Comparison of ENCODE assay signal across 8 cellular contexts in genomic region chr10:26606389-26606877, GRCh38.
DNase-seq lines count a peak whose midpoint lies in the region; ATAC-seq and TF ChIP-seq lines count a peak whose summit lies in the region.
"Not testable (repeated sequence)": the region's sequence is repeated elsewhere in the genome, so short reads cannot be mapped to it uniquely, and the experiment has no call there.

No MANE protein-coding gene starts in this region.

- H3K4me2 ChIP-seq in DND-41 (ENCODE audit: insufficient read depth, low read length) = not testable (repeated sequence)

- H3K4me1 ChIP-seq in DND-41 (ENCODE audit: insufficient read depth, low read length) = peaks cover 15% of the 10 kb centered on the region
- not testable (repeated sequence) for H3K4me1 ChIP-seq in right lobe of liver

- H4K20me1 ChIP-seq in DND-41 (ENCODE audit: insufficient read depth, low read length) = not testable (repeated sequence)

- intact Hi-C loops in activated CD8-positive, alpha-beta T cell treated with anti-CD3 and anti-CD28 coated beads for 36 hours (cut with micrococcal nuclease); right lobe of liver (cut with DNase I): not testable (repeated sequence)

- CTCF ChIA-PET in activated CD8-positive, alpha-beta T cell treated with anti-CD3 and anti-CD28 coated beads for 36 hours (lab: Charles Lee) = interaction anchor here (0.6 to 1.1 kb wide), 5 partner anchors 13 to 280 kb away, joined by 3 to 5 read pairs (median 3); no protein-coding TSS in a partner anchor

- peak; percentile 68 for TF ChIP-seq CTCF in DND-41 (IDR thresholded peaks at IDR 0.05; ENCODE audit: borderline replicate concordance, extremely low read depth, low read length, poor library complexity, severe bottlenecking)
- TF ChIP-seq CTCF in activated CD8-positive, alpha-beta T cell treated with anti-CD3 and anti-CD28 coated beads for 36 hours (IDR thresholded peaks at IDR 0.05) = peak; percentile 62
- TF ChIP-seq CTCF in epithelial cell of esophagus (IDR thresholded peaks at IDR 0.05; ENCODE audit: insufficient read depth, low read depth, low read length, missing control alignments) = peak; percentile 32
- peak; percentile 34 to 65 (median 48) for TF ChIP-seq CTCF in right lobe of liver (IDR thresholded peaks at IDR 0.05)

- not testable (repeated sequence) for H3K9me3 ChIP-seq in DND-41 (ENCODE audit: insufficient read depth, low read length, severe bottlenecking); right lobe of liver

- not testable (repeated sequence) for H3K79me2 ChIP-seq in DND-41 (ENCODE audit: insufficient read depth, low read length)

- H3K9ac ChIP-seq in DND-41 (ENCODE audit: low read depth, low read length) = not testable (repeated sequence)

- not testable (repeated sequence) for H3K27ac ChIP-seq in DND-41 (ENCODE audit: low read length); right lobe of liver

- POLR2A ChIA-PET in activated CD8-positive, alpha-beta T cell treated with anti-CD3 and anti-CD28 coated beads for 36 hours (lab: Charles Lee) = not testable (repeated sequence)

- H3K9me3 Mint-ChIP-seq in activated CD8-positive, alpha-beta T cell treated with anti-CD3 and anti-CD28 coated beads for 36 hours; stimulated activated naive CD8-positive, alpha-beta T cell treated with anti-CD3 and anti-CD28 coated beads, Interleukin-15, amount 100 ng/mL, for 72 hours: not testable (repeated sequence)

- H3K27me3 ChIP-seq in DND-41 (ENCODE audit: insufficient read depth, low read length, poor library complexity); right lobe of liver: not testable (repeated sequence)

- not testable (repeated sequence) for H3K27ac Mint-ChIP-seq in activated CD8-positive, alpha-beta T cell treated with anti-CD3 and anti-CD28 coated beads for 36 hours; stimulated activated naive CD8-positive, alpha-beta T cell treated with anti-CD3 and anti-CD28 coated beads, Interleukin-15, amount 100 ng/mL, for 72 hours

- not testable (repeated sequence) for H3K4me3 ChIP-seq in DND-41 (ENCODE audit: low read depth in 1 of 2, low read length in 2 of 2); epithelial cell of esophagus (ENCODE audit: low read length); right lobe of liver

- H2AFZ ChIP-seq in DND-41 (ENCODE audit: low read depth, low read length) = not testable (repeated sequence)

- H3K27me3 Mint-ChIP-seq in activated CD8-positive, alpha-beta T cell treated with anti-CD3 and anti-CD28 coated beads for 36 hours; stimulated activated naive CD8-positive, alpha-beta T cell treated with anti-CD3 and anti-CD28 coated beads, Interleukin-15, amount 100 ng/mL, for 72 hours: not testable (repeated sequence)

- DNase-seq in DND-41 = peak; percentile 23
- peak; percentile 9 to 29 for DNase-seq in NCI-H446 (lab: John Stamatoyannopoulos, UW)
- DNase-seq in activated CD8-positive, alpha-beta T cell treated with anti-CD3 and anti-CD28 coated beads for 36 hours; right lobe of liver; stimulated activated naive CD8-positive, alpha-beta T cell treated with anti-CD3 and anti-CD28 coated beads, Interleukin-15, amount 100 ng/mL, for 72 hours: not testable (repeated sequence)
- peak; percentile 64 for DNase-seq in epithelial cell of esophagus (ENCODE audit: low read depth)

- ATAC-seq in DND-41 (ENCODE audit: insufficient read depth, low read depth) (peak; percentile 92), GM19452 (IDR thresholded peaks at IDR 0.05; ENCODE audit: unreplicated experiment) (peak; percentile 58), HG03280 (IDR thresholded peaks at IDR 0.05; ENCODE audit: unreplicated experiment) (peak; percentile 65), right lobe of liver (peak; percentile 81 to 93 (median 86))
- ATAC-seq in activated CD8-positive, alpha-beta T cell treated with anti-CD3 and anti-CD28 coated beads for 36 hours = peak; percentile 66
- peak; percentile 78 for ATAC-seq in stimulated activated naive CD8-positive, alpha-beta T cell treated with anti-CD3 and anti-CD28 coated beads, Interleukin-15, amount 100 ng/mL, for 72 hours

- not testable (repeated sequence) for H3K4me1 Mint-ChIP-seq in activated CD8-positive, alpha-beta T cell treated with anti-CD3 and anti-CD28 coated beads for 36 hours (ENCODE audit: low read depth); stimulated activated naive CD8-positive, alpha-beta T cell treated with anti-CD3 and anti-CD28 coated beads, Interleukin-15, amount 100 ng/mL, for 72 hours

- not testable (repeated sequence) for H3K36me3 Mint-ChIP-seq in activated CD8-positive, alpha-beta T cell treated with anti-CD3 and anti-CD28 coated beads for 36 hours (ENCODE audit: low read depth)

- WGBS in right lobe of liver (ENCODE audit: insufficient coverage, low coverage, low lambda C conversion rate, missing lambda C conversion rate) = 55% methylated on average over 4 of the region's 4 CpGs

- not testable (repeated sequence) for TF ChIP-seq POLR2A in right lobe of liver (IDR thresholded peaks at IDR 0.05)

- H3K4me3 Mint-ChIP-seq in activated CD8-positive, alpha-beta T cell treated with anti-CD3 and anti-CD28 coated beads for 36 hours; stimulated activated naive CD8-positive, alpha-beta T cell treated with anti-CD3 and anti-CD28 coated beads, Interleukin-15, amount 100 ng/mL, for 72 hours: not testable (repeated sequence)

- not testable (repeated sequence) for H3K36me3 ChIP-seq in DND-41 (ENCODE audit: insufficient read depth, low read length); right lobe of liver
